ENCODE assay signal across 23 cellular contexts in genomic region chr2:44063007-44063406, GRCh38.
"Had no signal": no experiment of that assay in that cellular context is flagged by ENCODE, and none has a peak within 500 bp of the region (broad histone marks: within the 10 kb centered on the region; RNA-seq: fewer than 3 reads in every experiment).

No MANE protein-coding gene starts in this region.

- ATAC-seq: esophagus mucosa; foreskin keratinocyte; gastroesophageal sphincter; heart left ventricle; natural killer cell; right cardiac atrium; stimulated activated naive B cell treated with anti-CD40 and anti-IgM and Interleukin-4, amounts not matched to agents 10 μg/mL and 1 μg/mL and 100 μg/mL, for 72 hours; upper lobe of right lung had no signal

- H3K9me3 Mint-ChIP-seq: natural killer cell; stimulated activated naive CD8-positive, alpha-beta T cell treated with anti-CD3 and anti-CD28 coated beads, Interleukin-15, Interleukin-2, amounts not matched to agents 100 ng/mL and 50 ng/mL, for 24 hours had no signal

- H3K36me3 ChIP-seq: gastroesophageal sphincter, heart left ventricle, spleen, thoracic aorta, tibial nerve, upper lobe of right lung, vagina had no signal

- H2AFZ ChIP-seq: hepatocyte had no signal

- H3K27me3 ChIP-seq: dorsolateral prefrontal cortex, heart left ventricle, hepatocyte, spleen, tibial nerve, upper lobe of right lung, vagina had no signal

- H3K9me3 ChIP-seq: gastroesophageal sphincter, heart left ventricle, psoas muscle, thoracic aorta, upper lobe of right lung, vagina had no signal

- H3K4me3 Mint-ChIP-seq: natural killer cell; stimulated activated naive B cell treated with anti-CD40 and anti-IgM and Interleukin-4, amounts not matched to agents 10 μg/mL and 1 μg/mL and 100 μg/mL, for 72 hours; stimulated activated naive CD8-positive, alpha-beta T cell treated with anti-CD3 and anti-CD28 coated beads, Interleukin-15, Interleukin-2, amounts not matched to agents 100 ng/mL and 50 ng/mL, for 24 hours had no signal

- DNase-seq: dorsolateral prefrontal cortex; effector CD4-positive, alpha-beta T cell; foreskin keratinocyte; heart left ventricle; kidney; mesenchymal stem cell; natural killer cell; psoas muscle; right cardiac atrium; spleen; stimulated activated CD4-positive, alpha-beta T cell treated with anti-CD3 and anti-CD28 coated beads, Interleukin-4, amount 100 ng/mL, for 4 hours; stimulated activated naive B cell treated with anti-CD40 and anti-IgM and Interleukin-4, amounts not matched to agents 10 μg/mL and 1 μg/mL and 100 μg/mL, for 72 hours; upper lobe of right lung had no signal

- H3K4me1 Mint-ChIP-seq: natural killer cell; stimulated activated naive B cell treated with anti-CD40 and anti-IgM and Interleukin-4, amounts not matched to agents 10 μg/mL and 1 μg/mL and 100 μg/mL, for 72 hours had no signal

- H3K36me3 Mint-ChIP-seq: natural killer cell; stimulated activated naive B cell treated with anti-CD40 and anti-IgM and Interleukin-4, amounts not matched to agents 10 μg/mL and 1 μg/mL and 100 μg/mL, for 72 hours had no signal

- FAIRE-seq: colon, kidney had no signal

- H3K79me2 ChIP-seq: hepatocyte had no signal

- H3K27ac Mint-ChIP-seq: natural killer cell; stimulated activated naive B cell treated with anti-CD40 and anti-IgM and Interleukin-4, amounts not matched to agents 10 μg/mL and 1 μg/mL and 100 μg/mL, for 72 hours; stimulated activated naive CD8-positive, alpha-beta T cell treated with anti-CD3 and anti-CD28 coated beads, Interleukin-15, Interleukin-2, amounts not matched to agents 100 ng/mL and 50 ng/mL, for 24 hours had no signal

- H3K4me3 ChIP-seq: dorsolateral prefrontal cortex, gastroesophageal sphincter, heart left ventricle, hepatocyte, lung, psoas muscle, skin epidermis, spleen, thoracic aorta, tibial nerve, upper lobe of right lung, vagina had no signal

- H3K4me1 ChIP-seq: foreskin keratinocyte, gastroesophageal sphincter, heart left ventricle, psoas muscle, spleen, tibial nerve, upper lobe of right lung, vagina had no signal

- H3K27ac ChIP-seq: foreskin keratinocyte, gastroesophageal sphincter, heart left ventricle, psoas muscle, skin epidermis, spleen, thoracic aorta, tibial nerve, upper lobe of right lung, vagina had no signal

- H3K4me2 ChIP-seq: hepatocyte had no signal
